8 cellular contexts compared by ENCODE assay signal in genomic region chr19:57321164-57321563, GRCh38. TPM values are rescaled to one million over a fixed set of nuclear protein-coding genes. Genes with fewer than 3 reads are reported as not detected.
DNase-seq lines count a peak whose midpoint lies in the region; ATAC-seq and TF ChIP-seq lines count a peak whose summit lies in the region.

No MANE protein-coding gene starts in this region.

- WGBS in neuronal stem cell (ENCODE audit: extremely low coverage in 2 of 2, insufficient read length in 2 of 2, insufficient replicate concordance in 1 of 2), 2 donors, result no CpG with 5 or more reads among the region's 8 CpGs

- no peak overlapping the region for H3K23ac ChIP-seq in neuronal stem cell (ENCODE audit: low read depth, low read length, poor library complexity)

- H3K9ac ChIP-seq in neuronal stem cell (ENCODE audit: low read depth, low read length, poor library complexity), result peak overlapping the region; percentile 94

- H3K4me1 Mint-ChIP-seq in Caco-2 (ENCODE audit: low read depth, unreplicated experiment), result no peaks in the 10 kb centered on the region
- peaks cover 18 to 27% of the 10 kb centered on the region in 2 donors for H3K4me1 Mint-ChIP-seq in effector memory CD8-positive, alpha-beta T cell (ENCODE audit: low read depth in 2 of 2)

- peaks cover 12% of the 10 kb centered on the region for H3K79me1 ChIP-seq in neuronal stem cell (ENCODE audit: low read depth, low read length)

- H3K27me3 ChIP-seq in Caco-2 (replicated peaks; ENCODE audit: control insufficient read depth, insufficient read depth, low read length) (no peaks in the 10 kb centered on the region), neuronal stem cell (ENCODE audit: control insufficient read depth in 3 of 3, insufficient read depth in 3 of 3, low read depth in 1 of 3, low read length in 3 of 3) (no peaks in the 10 kb centered on the region), foreskin keratinocyte (peaks cover 14% of the 10 kb centered on the region)

- TSS peak; percentile 47 for BruUV-seq in Caco-2 (replicated peaks; lab: Mats Ljungman, UMichigan)

- no peak for DNase-seq in Caco-2
- peak; percentile 41 for DNase-seq in NCI-H69 (lab: John Stamatoyannopoulos, UW)
- DNase-seq in effector memory CD8-positive, alpha-beta T cell, result no peak
- no peak for DNase-seq in neuronal stem cell (ENCODE audit: low spot score)
- no peak for DNase-seq in foreskin keratinocyte
- DNase-seq in mucosa of gallbladder (ENCODE audit: low spot score), result no peak

- H3K4ac ChIP-seq in neuronal stem cell (ENCODE audit: low read length), result no peak overlapping the region

- no peak overlapping the region for H2AK5ac ChIP-seq in neuronal stem cell (ENCODE audit: low read depth, low read length)

- H4K8ac ChIP-seq in neuronal stem cell (ENCODE audit: low read depth, low read length), result no peak overlapping the region

- CTCF ChIA-PET in Caco-2 (lab: Charles Lee), result no interaction called here

- H3K4me3 ChIP-seq in Caco-2 (ENCODE audit: low read depth, low read length) (peak overlapping the region; percentile 47), neuronal stem cell (ENCODE audit: low read length in 2 of 2) (peak overlapping the region; percentile 72 to 91)

- no peak for ATAC-seq in effector memory CD8-positive, alpha-beta T cell (replicated peaks)
- ATAC-seq in HG03378 (IDR thresholded peaks at IDR 0.05; ENCODE audit: unreplicated experiment), result no peak
- ATAC-seq in GM18868 (IDR thresholded peaks at IDR 0.05; ENCODE audit: unreplicated experiment), result no peak
- ATAC-seq in foreskin keratinocyte, result no peak

- peak overlapping the region; percentile 70 for H3K4me3 Mint-ChIP-seq in Caco-2 (ENCODE audit: unreplicated experiment)
- peak overlapping the region; percentile 90 to 93 for H3K4me3 Mint-ChIP-seq in effector memory CD8-positive, alpha-beta T cell

- H3K14ac ChIP-seq in neuronal stem cell (ENCODE audit: low read length), result no peak overlapping the region

- H2AFZ ChIP-seq in neuronal stem cell (ENCODE audit: low read length), result peak overlapping the region; percentile 86

- H3K18ac ChIP-seq in neuronal stem cell (ENCODE audit: low read length), result no peak overlapping the region

- no peak overlapping the region for H2BK15ac ChIP-seq in neuronal stem cell (ENCODE audit: low read length)

- H3K36me3 ChIP-seq in Caco-2 (ENCODE audit: control insufficient read depth, insufficient read depth, low read length), result no peaks in the 10 kb centered on the region
- peaks cover 16 to 28% of the 10 kb centered on the region in 2 donors for H3K36me3 ChIP-seq in neuronal stem cell (replicated peaks in 1 of 2; ENCODE audit: control insufficient read depth in 2 of 2, insufficient read depth in 2 of 2, low read length in 2 of 2)

- intact Hi-C loops in Caco-2 (cut with micrococcal nuclease; ENCODE audit: unreplicated experiment), result no loop called here

- peak overlapping the region; percentile 55 for H3K27ac Mint-ChIP-seq in Caco-2 (ENCODE audit: unreplicated experiment)
- H3K27ac Mint-ChIP-seq in effector memory CD8-positive, alpha-beta T cell, result peak overlapping the region; percentile 94 to 99

- H3K27ac ChIP-seq in neuronal stem cell (replicated peaks; ENCODE audit: low read length), result no peak overlapping the region
- H3K27ac ChIP-seq in foreskin keratinocyte, result no peak overlapping the region

- peaks cover 10% of the 10 kb centered on the region for H3K36me3 Mint-ChIP-seq in Caco-2 (ENCODE audit: insufficient read depth, unreplicated experiment)
- H3K36me3 Mint-ChIP-seq in effector memory CD8-positive, alpha-beta T cell (ENCODE audit: insufficient read depth), result peaks cover 38% of the 10 kb centered on the region

- no peaks in the 10 kb centered on the region for H3K9me3 Mint-ChIP-seq in Caco-2 (ENCODE audit: unreplicated experiment)
- H3K9me3 Mint-ChIP-seq in effector memory CD8-positive, alpha-beta T cell, result peaks cover 0 to 14% of the 10 kb centered on the region in 2 donors

- no peaks in the 10 kb centered on the region for H3K4me1 ChIP-seq in Caco-2
- peaks cover 8 to 14% of the 10 kb centered on the region in 2 donors for H3K4me1 ChIP-seq in neuronal stem cell (ENCODE audit: control insufficient read depth in 2 of 2, insufficient read depth in 1 of 2, low read depth in 1 of 2, low read length in 2 of 2)
- peaks cover 6% of the 10 kb centered on the region for H3K4me1 ChIP-seq in foreskin keratinocyte

- H4K91ac ChIP-seq in neuronal stem cell (ENCODE audit: low read depth, low read length, poor library complexity), result no peak overlapping the region

- TF ChIP-seq CTCF in Caco-2 (IDR thresholded peaks at IDR 0.05; ENCODE audit: insufficient read depth in 1 of 2, low read depth in 1 of 2, low read length in 1 of 2, severe bottlenecking in 1 of 2, unreplicated experiment in 1 of 2), result no peak
- no peak for TF ChIP-seq CTCF in foreskin keratinocyte (conservative IDR thresholded peaks at IDR 0.05)

- no peak overlapping the region for H2BK5ac ChIP-seq in neuronal stem cell (ENCODE audit: low read length)

- H3K9me3 ChIP-seq in Caco-2 (no peaks in the 10 kb centered on the region), neuronal stem cell (replicated peaks in 1 of 2; ENCODE audit: control insufficient read depth in 2 of 2, insufficient read depth in 1 of 2, low read depth in 1 of 2, low read length in 2 of 2) (no peaks in the 10 kb centered on the region)

- H3K27me3 Mint-ChIP-seq in Caco-2 (ENCODE audit: insufficient read depth, unreplicated experiment), result no peaks in the 10 kb centered on the region
- H3K27me3 Mint-ChIP-seq in effector memory CD8-positive, alpha-beta T cell, result peaks cover 18 to 24% of the 10 kb centered on the region in 2 donors

- POLR2A ChIA-PET in Caco-2 (lab: Charles Lee), result no interaction called here

- peak overlapping the region; percentile 95 for H3K4me2 ChIP-seq in neuronal stem cell (ENCODE audit: insufficient read depth, low read length, poor library complexity, severe bottlenecking)

- no peak overlapping the region for H2BK12ac ChIP-seq in neuronal stem cell (ENCODE audit: low read length)

- no peak overlapping the region for H2BK120ac ChIP-seq in neuronal stem cell (ENCODE audit: low read depth, low read length)

RNA-seq across cellular contexts. Expression of gene ZNF543, which starts 0.9 kb away (rescaled TPM):
- total RNA-seq in Caco-2 (2022) (3.3 and 3.5 TPM in 2 replicates), foreskin keratinocyte (6.9 TPM in 2 replicates), mucosa of gallbladder (10.6 TPM)
- polyA plus RNA-seq in neuronal stem cell (2013, experiment 1 of 2), result 4.2 TPM
- polyA plus RNA-seq in neuronal stem cell (2013, experiment 2 of 2), result 4.7 TPM
- polyA plus RNA-seq in foreskin keratinocyte, result 0.54 and 0.79 TPM in 2 replicates

RNA-seq across cellular contexts. Expression of gene ZNF304, which starts 29.9 kb away (rescaled TPM):
- total RNA-seq in Caco-2 (2022), result 0.07 and 0.09 TPM in 2 replicates
- 3.4 TPM for polyA plus RNA-seq in neuronal stem cell (2013, experiment 1 of 2)
- polyA plus RNA-seq in neuronal stem cell (2013, experiment 2 of 2), result 3.3 TPM
- total RNA-seq in foreskin keratinocyte, result 8.7 and 9.6 TPM in 2 replicates
- polyA plus RNA-seq in foreskin keratinocyte, result 2.4 and 2.7 TPM in 2 replicates
- 11.6 TPM for total RNA-seq in mucosa of gallbladder

RNA-seq across cellular contexts. Expression of gene ZNF460, which starts 40.9 kb away (rescaled TPM):
- 54.1 and 60.9 TPM in 2 replicates for total RNA-seq in Caco-2 (2022)
- polyA plus RNA-seq in neuronal stem cell (2013, experiment 1 of 2), result 4.5 TPM
- 5.6 TPM for polyA plus RNA-seq in neuronal stem cell (2013, experiment 2 of 2)
- total RNA-seq in foreskin keratinocyte, result 45.8 and 54.6 TPM in 2 replicates
- polyA plus RNA-seq in foreskin keratinocyte, result 0.30 and 0.47 TPM in 2 replicates
- 63.1 TPM for total RNA-seq in mucosa of gallbladder

RNA-seq across cellular contexts. Expression of gene TRAPPC2B, which starts 42.2 kb away (rescaled TPM):
- 7.0 and 8.6 TPM in 2 replicates for total RNA-seq in Caco-2 (2022)
- 19.7 TPM for polyA plus RNA-seq in neuronal stem cell (2013, experiment 1 of 2)
- 19.5 TPM for polyA plus RNA-seq in neuronal stem cell (2013, experiment 2 of 2)
- 9.6 and 11.0 TPM in 2 replicates for total RNA-seq in foreskin keratinocyte
- polyA plus RNA-seq in foreskin keratinocyte, result 14.8 and 16.5 TPM in 2 replicates
- total RNA-seq in mucosa of gallbladder, result 10.6 TPM

RNA-seq across cellular contexts. Expression of gene ZNF547, which starts 42.2 kb away (rescaled TPM):
- total RNA-seq in Caco-2 (2022) (0.95 and 1.8 TPM in 2 replicates), foreskin keratinocyte (1.7 and 3.2 TPM in 2 replicates), mucosa of gallbladder (5.6 TPM)
- polyA plus RNA-seq in neuronal stem cell (2013, experiment 1 of 2), result 0.60 TPM
- polyA plus RNA-seq in neuronal stem cell (2013, experiment 2 of 2), result 0.87 TPM
- polyA plus RNA-seq in foreskin keratinocyte, result 1.1 and 1.4 TPM in 2 replicates
